In the genomic region with DNA sequence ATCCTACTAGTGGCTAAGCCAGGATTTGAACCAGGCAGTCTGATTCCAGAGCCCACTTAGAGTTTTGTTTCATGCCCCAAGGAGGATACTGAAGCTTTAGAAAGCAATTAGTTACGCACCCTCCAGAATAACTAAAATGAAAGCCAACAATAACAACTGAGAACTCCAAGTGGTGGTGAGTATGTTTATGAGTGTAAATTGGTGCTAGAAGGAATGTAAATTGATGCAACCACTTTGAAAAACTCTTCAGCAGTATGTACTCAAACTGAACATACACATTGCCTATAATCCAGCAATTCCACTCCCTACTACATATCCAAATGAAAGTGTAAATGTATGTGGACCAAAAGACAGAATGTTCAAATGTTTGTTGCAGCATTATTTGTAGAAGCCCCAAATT, we compare ENCODE assay signal across 20 cellular contexts. TPM values are rescaled to one million over a fixed set of nuclear protein-coding genes. Genes with fewer than 3 reads are reported as not detected.
DNase-seq lines count a peak whose midpoint lies in the region; ATAC-seq and TF ChIP-seq lines count a peak whose summit lies in the region.
"Had no signal": no experiment of that assay in that cellular context is flagged by ENCODE, and none has a peak within 500 bp of the region (broad histone marks: within the 10 kb centered on the region; RNA-seq: fewer than 3 reads in every experiment).

No MANE protein-coding gene starts in this region.

- in situ Hi-C loops in gastrocnemius medialis (cut with MboI; ENCODE audit: low sequenced_read_pairs in 4 of 4) = no loop called here

- H3K4me1 ChIP-seq in HEK293 (ENCODE audit: control insufficient read depth, insufficient read depth, low read length) (no peaks in the 10 kb centered on the region), gastrocnemius medialis (no peaks in the 10 kb centered on the region)
- H3K4me1 ChIP-seq: BE2C, HAP-1 had no signal

- no peaks in the 10 kb centered on the region for H3K27me3 ChIP-seq in gastrocnemius medialis
- H3K27me3 ChIP-seq: BE2C had no signal

- TF ChIP-seq POLR2A in gastrocnemius medialis (IDR thresholded peaks at IDR 0.05) = no peak

- CTCF ChIA-PET in HEK293 (lab: Yijun Ruan, JAX) = interaction anchor here (0.6 to 1.3 kb wide), 6 partner anchors 15 to 591 kb away, joined by 3 read pairs; no protein-coding TSS in a partner anchor

- no peak for ATAC-seq in gastrocnemius medialis
- no peak for ATAC-seq in GM19463 (IDR thresholded peaks at IDR 0.05; ENCODE audit: unreplicated experiment)
- ATAC-seq: K562 had no signal

- peak; percentile 8 for DNase-seq in Daoy (ENCODE audit: low read depth)
- DNase-seq in astrocyte of the hippocampus (ENCODE audit: low read depth, low spot score) = peak; percentile 48
- no peak for DNase-seq in gastrocnemius medialis
- DNase-seq in T1000 (lab: John Stamatoyannopoulos, UW) = no peak
- DNase-seq: ACHN; BE2C; C1 segment of cervical spinal cord; CD4-positive, CD25-positive, alpha-beta regulatory T cell; CD8-positive, alpha-beta memory T cell; COR-L47; DMS 273 treated with DMSO at 0.1 percent for 48 hours; DMS53; DND-41; GDM1; GM23248; IMR-90 had no signal

- no peak overlapping the region for H3K27ac ChIP-seq in HEK293 (ENCODE audit: extremely low read depth, low read depth, low read length)
- no peak overlapping the region for H3K27ac ChIP-seq in gastrocnemius medialis
- H3K27ac ChIP-seq: GM23248 had no signal

- H3K9me3 ChIP-seq in HEK293 (ENCODE audit: control insufficient read depth, insufficient read depth, low read depth, low read length) = no peaks in the 10 kb centered on the region
- H3K9me3 ChIP-seq in gastrocnemius medialis = no peaks in the 10 kb centered on the region
- H3K9me3 ChIP-seq: BE2C, HAP-1 had no signal

- H3K36me3 ChIP-seq in HEK293 (ENCODE audit: control insufficient read depth in 2 of 2, insufficient read depth in 1 of 2, low read length in 2 of 2) = no peaks in the 10 kb centered on the region
- H3K36me3 ChIP-seq in gastrocnemius medialis = no peaks in the 10 kb centered on the region
- H3K36me3 ChIP-seq: BE2C, HAP-1 had no signal

- intact Hi-C loops in gastrocnemius medialis (cut with DNase I; ENCODE audit: low total_unique reads) = no loop called here

- H3K4me3 ChIP-seq in HEK293 (ENCODE audit: low read depth, low read length) (no peak overlapping the region), gastrocnemius medialis (no peak overlapping the region)
- H3K4me3 ChIP-seq: GM23248, HAP-1, K562 had no signal

- TF ChIP-seq CTCF in HEK293 (tag by site-specific recombination; IDR thresholded peaks at IDR 0.05) = no peak
- no peak for TF ChIP-seq CTCF in gastrocnemius medialis (IDR thresholded peaks at IDR 0.05 in 4 of 5, conservative IDR thresholded peaks at IDR 0.05 in 1 of 5)

- POLR2A ChIA-PET in HEK293 (lab: Yijun Ruan, JAX) = no interaction called here

TF ChIP-seq in HEK293, 187 proteins besides CTCF, POLR2A, EP300 and RAD21 (continues in another document):
- TF ChIP-seq, protein P1, sequence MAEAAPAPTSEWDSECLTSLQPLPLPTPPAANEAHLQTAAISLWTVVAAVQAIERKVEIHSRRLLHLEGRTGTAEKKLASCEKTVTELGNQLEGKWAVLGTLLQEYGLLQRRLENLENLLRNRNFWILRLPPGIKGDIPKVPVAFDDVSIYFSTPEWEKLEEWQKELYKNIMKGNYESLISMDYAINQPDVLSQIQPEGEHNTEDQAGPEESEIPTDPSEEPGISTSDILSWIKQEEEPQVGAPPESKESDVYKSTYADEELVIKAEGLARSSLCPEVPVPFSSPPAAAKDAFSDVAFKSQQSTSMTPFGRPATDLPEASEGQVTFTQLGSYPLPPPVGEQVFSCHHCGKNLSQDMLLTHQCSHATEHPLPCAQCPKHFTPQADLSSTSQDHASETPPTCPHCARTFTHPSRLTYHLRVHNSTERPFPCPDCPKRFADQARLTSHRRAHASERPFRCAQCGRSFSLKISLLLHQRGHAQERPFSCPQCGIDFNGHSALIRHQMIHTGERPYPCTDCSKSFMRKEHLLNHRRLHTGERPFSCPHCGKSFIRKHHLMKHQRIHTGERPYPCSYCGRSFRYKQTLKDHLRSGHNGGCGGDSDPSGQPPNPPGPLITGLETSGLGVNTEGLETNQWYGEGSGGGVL (tag by site-specific recombination; IDR thresholded peaks at IDR 0.05) = no peak; the same call in 1 of the 2 replicates
- TF ChIP-seq, protein P2, sequence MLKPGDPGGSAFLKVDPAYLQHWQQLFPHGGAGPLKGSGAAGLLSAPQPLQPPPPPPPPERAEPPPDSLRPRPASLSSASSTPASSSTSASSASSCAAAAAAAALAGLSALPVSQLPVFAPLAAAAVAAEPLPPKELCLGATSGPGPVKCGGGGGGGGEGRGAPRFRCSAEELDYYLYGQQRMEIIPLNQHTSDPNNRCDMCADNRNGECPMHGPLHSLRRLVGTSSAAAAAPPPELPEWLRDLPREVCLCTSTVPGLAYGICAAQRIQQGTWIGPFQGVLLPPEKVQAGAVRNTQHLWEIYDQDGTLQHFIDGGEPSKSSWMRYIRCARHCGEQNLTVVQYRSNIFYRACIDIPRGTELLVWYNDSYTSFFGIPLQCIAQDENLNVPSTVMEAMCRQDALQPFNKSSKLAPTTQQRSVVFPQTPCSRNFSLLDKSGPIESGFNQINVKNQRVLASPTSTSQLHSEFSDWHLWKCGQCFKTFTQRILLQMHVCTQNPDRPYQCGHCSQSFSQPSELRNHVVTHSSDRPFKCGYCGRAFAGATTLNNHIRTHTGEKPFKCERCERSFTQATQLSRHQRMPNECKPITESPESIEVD (tag by site-specific recombination; IDR thresholded peaks at IDR 0.05) = peak; percentile 93
- TF ChIP-seq MYNN (tag by site-specific recombination; IDR thresholded peaks at IDR 0.05; ENCODE audit: borderline replicate concordance) (no peak), ZXDB (tag by site-specific recombination; IDR thresholded peaks at IDR 0.05) (0 out of 2 replicates have a peak, but pooled peaks have one; percentile 46), FEZF1 (tag by site-specific recombination; IDR thresholded peaks at IDR 0.05) (peak; percentile 90), ZNF654 (tag by site-specific recombination; IDR thresholded peaks at IDR 0.05; ENCODE audit: low read depth) (no peak), ZNF830 (tag by site-specific recombination; IDR thresholded peaks at IDR 0.05; ENCODE audit: low read depth) (no peak), ZNF404 (tag by site-specific recombination; IDR thresholded peaks at IDR 0.05) (no peak), ZNF549 (tag by site-specific recombination; IDR thresholded peaks at IDR 0.05) (0 out of 2 replicates have a peak, but pooled peaks have one; percentile 6), GLIS1 (tag by site-specific recombination; IDR thresholded peaks at IDR 0.05) (peak; percentile 60)
- TF ChIP-seq, protein P3, sequence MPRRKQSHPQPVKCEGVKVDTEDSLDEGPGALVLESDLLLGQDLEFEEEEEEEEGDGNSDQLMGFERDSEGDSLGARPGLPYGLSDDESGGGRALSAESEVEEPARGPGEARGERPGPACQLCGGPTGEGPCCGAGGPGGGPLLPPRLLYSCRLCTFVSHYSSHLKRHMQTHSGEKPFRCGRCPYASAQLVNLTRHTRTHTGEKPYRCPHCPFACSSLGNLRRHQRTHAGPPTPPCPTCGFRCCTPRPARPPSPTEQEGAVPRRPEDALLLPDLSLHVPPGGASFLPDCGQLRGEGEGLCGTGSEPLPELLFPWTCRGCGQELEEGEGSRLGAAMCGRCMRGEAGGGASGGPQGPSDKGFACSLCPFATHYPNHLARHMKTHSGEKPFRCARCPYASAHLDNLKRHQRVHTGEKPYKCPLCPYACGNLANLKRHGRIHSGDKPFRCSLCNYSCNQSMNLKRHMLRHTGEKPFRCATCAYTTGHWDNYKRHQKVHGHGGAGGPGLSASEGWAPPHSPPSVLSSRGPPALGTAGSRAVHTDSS (tag by site-specific recombination; IDR thresholded peaks at IDR 0.05) = peak; percentile 18; the same call in 1 of the 2 replicates
- TF ChIP-seq, protein P4, sequence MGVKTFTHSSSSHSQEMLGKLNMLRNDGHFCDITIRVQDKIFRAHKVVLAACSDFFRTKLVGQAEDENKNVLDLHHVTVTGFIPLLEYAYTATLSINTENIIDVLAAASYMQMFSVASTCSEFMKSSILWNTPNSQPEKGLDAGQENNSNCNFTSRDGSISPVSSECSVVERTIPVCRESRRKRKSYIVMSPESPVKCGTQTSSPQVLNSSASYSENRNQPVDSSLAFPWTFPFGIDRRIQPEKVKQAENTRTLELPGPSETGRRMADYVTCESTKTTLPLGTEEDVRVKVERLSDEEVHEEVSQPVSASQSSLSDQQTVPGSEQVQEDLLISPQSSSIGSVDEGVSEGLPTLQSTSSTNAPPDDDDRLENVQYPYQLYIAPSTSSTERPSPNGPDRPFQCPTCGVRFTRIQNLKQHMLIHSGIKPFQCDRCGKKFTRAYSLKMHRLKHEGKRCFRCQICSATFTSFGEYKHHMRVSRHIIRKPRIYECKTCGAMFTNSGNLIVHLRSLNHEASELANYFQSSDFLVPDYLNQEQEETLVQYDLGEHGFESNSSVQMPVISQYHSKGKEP (tag by site-specific recombination; IDR thresholded peaks at IDR 0.05) = peak; percentile 70
- TF ChIP-seq, protein P5, sequence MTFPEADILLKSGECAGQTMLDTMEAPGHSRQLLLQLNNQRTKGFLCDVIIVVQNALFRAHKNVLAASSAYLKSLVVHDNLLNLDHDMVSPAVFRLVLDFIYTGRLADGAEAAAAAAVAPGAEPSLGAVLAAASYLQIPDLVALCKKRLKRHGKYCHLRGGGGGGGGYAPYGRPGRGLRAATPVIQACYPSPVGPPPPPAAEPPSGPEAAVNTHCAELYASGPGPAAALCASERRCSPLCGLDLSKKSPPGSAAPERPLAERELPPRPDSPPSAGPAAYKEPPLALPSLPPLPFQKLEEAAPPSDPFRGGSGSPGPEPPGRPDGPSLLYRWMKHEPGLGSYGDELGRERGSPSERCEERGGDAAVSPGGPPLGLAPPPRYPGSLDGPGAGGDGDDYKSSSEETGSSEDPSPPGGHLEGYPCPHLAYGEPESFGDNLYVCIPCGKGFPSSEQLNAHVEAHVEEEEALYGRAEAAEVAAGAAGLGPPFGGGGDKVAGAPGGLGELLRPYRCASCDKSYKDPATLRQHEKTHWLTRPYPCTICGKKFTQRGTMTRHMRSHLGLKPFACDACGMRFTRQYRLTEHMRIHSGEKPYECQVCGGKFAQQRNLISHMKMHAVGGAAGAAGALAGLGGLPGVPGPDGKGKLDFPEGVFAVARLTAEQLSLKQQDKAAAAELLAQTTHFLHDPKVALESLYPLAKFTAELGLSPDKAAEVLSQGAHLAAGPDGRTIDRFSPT (tag by site-specific recombination; IDR thresholded peaks at IDR 0.05) = 0 out of 2 replicates have a peak, but pooled peaks have one; percentile 25

RNA-seq across cellular contexts. Expression of a gene that starts 6.7 kb away (rescaled TPM):
- 13.0 and 17.3 TPM in 2 replicates for total RNA-seq in Daoy (2014; rRNA removed; shearing (Covaris generic))
- total RNA-seq in gastrocnemius medialis = 10 to 100 TPM; 10.3 to 26.1 (median 14.1) TPM

Comparison
In these comparisons a context has a peak if more than half of its experiments do, and no peak if none do; other contexts are left out.
1. DNase-seq: peak in Daoy (single experiment) and astrocyte of the hippocampus (single experiment); none in gastrocnemius medialis (0 of 2) and T1000 (single experiment).